8 cellular contexts compared by ENCODE assay signal in genomic region chr5:131337684-131338453, GRCh38.
A peak's percentile ranks its signal among the peaks of the same experiment; 100 is the strongest.
DNase-seq lines count a peak whose midpoint lies in the region; ATAC-seq and TF ChIP-seq lines count a peak whose summit lies in the region.
"Not testable (repeated sequence)": the region's sequence is repeated elsewhere in the genome, so short reads cannot be mapped to it uniquely, and the experiment has no call there.

No MANE protein-coding gene starts in this region.

- not testable (repeated sequence) for H3K9me3 ChIP-seq in CD4-positive, alpha-beta T cell (ENCODE audit: control insufficient read depth, low read length); T-helper 17 cell (ENCODE audit: control insufficient read depth, low read length, poor library complexity, severe bottlenecking)

- H3K27me3 Mint-ChIP-seq in CD4-positive, alpha-beta T cell; T-helper 17 cell; activated CD8-positive, alpha-beta T cell treated with anti-CD3 and anti-CD28 coated beads for 36 hours; activated T-helper 2 cell treated with anti-CD3 and anti-CD28 coated beads, Interferon-gamma antibody, Interleukin-2, Interleukin-4, amounts not matched to agents 10 μg/mL and 5 μg/mL and 100 μg/mL, durations not matched to agents 14 hours and 24 hours and 36 hours (ENCODE audit: low read depth); activated naive CD8-positive, alpha-beta T cell; immature natural killer cell (ENCODE audit: low read depth in 3 of 3); natural killer cell treated with Interleukin-12 subunit alpha and Interleukin-12 subunit beta and Interleukin-15 and Interleukin-18, amount 100 ng/mL, for 72 hours; stimulated activated naive CD8-positive, alpha-beta T cell treated with anti-CD3 and anti-CD28 coated beads, Interleukin-15, Interleukin-2, amounts not matched to agents 100 ng/mL and 50 ng/mL, for 24 hours: not testable (repeated sequence)

- peak overlapping the region; percentile 34 for H3K4me3 Mint-ChIP-seq in CD4-positive, alpha-beta T cell
- H3K4me3 Mint-ChIP-seq in T-helper 17 cell (peak overlapping the region; percentile 77), immature natural killer cell (peak overlapping the region in 4 of 5 donors; percentile 33 to 80 (median 52))
- H3K4me3 Mint-ChIP-seq in activated CD8-positive, alpha-beta T cell treated with anti-CD3 and anti-CD28 coated beads for 36 hours; activated T-helper 2 cell treated with anti-CD3 and anti-CD28 coated beads, Interferon-gamma antibody, Interleukin-2, Interleukin-4, amounts not matched to agents 10 μg/mL and 5 μg/mL and 100 μg/mL, durations not matched to agents 14 hours and 24 hours and 36 hours (ENCODE audit: low read depth): not testable (repeated sequence)
- H3K4me3 Mint-ChIP-seq in activated naive CD8-positive, alpha-beta T cell = peak overlapping the region; percentile 13
- peak overlapping the region; percentile 34 for H3K4me3 Mint-ChIP-seq in natural killer cell treated with Interleukin-12 subunit alpha and Interleukin-12 subunit beta and Interleukin-15 and Interleukin-18, amount 100 ng/mL, for 72 hours
- peak overlapping the region; percentile 23 for H3K4me3 Mint-ChIP-seq in stimulated activated naive CD8-positive, alpha-beta T cell treated with anti-CD3 and anti-CD28 coated beads, Interleukin-15, Interleukin-2, amounts not matched to agents 100 ng/mL and 50 ng/mL, for 24 hours

- H3K9me3 Mint-ChIP-seq in CD4-positive, alpha-beta T cell; activated naive CD8-positive, alpha-beta T cell (ENCODE audit: low read depth); immature natural killer cell; natural killer cell treated with Interleukin-12 subunit alpha and Interleukin-12 subunit beta and Interleukin-15 and Interleukin-18, amount 100 ng/mL, for 72 hours; stimulated activated naive CD8-positive, alpha-beta T cell treated with anti-CD3 and anti-CD28 coated beads, Interleukin-15, Interleukin-2, amounts not matched to agents 100 ng/mL and 50 ng/mL, for 24 hours: not testable (repeated sequence)
- H3K9me3 Mint-ChIP-seq in activated CD8-positive, alpha-beta T cell treated with anti-CD3 and anti-CD28 coated beads for 36 hours = peaks cover 30% of the 10 kb centered on the region
- peaks cover 20% of the 10 kb centered on the region for H3K9me3 Mint-ChIP-seq in activated T-helper 2 cell treated with anti-CD3 and anti-CD28 coated beads, Interferon-gamma antibody, Interleukin-2, Interleukin-4, amounts not matched to agents 10 μg/mL and 5 μg/mL and 100 μg/mL, durations not matched to agents 14 hours and 24 hours and 36 hours

- CTCF ChIA-PET in CD4-positive, alpha-beta T cell (lab: Charles Lee) = interaction anchor here (1.6 to 2.7 kb wide), 2 partner anchors 44 to 74 kb away, joined by 6 to 12 read pairs; partner anchors contain the start of gene CDC42SE2
- CTCF ChIA-PET in activated CD8-positive, alpha-beta T cell treated with anti-CD3 and anti-CD28 coated beads for 36 hours (lab: Charles Lee) = interaction anchor here (1.3 kb wide), 1 partner anchor 9 kb away, joined by 3 read pairs; no protein-coding TSS in a partner anchor

- intact Hi-C loops in CD4-positive, alpha-beta T cell (cut with DNase I, micrococcal nuclease); activated CD8-positive, alpha-beta T cell treated with anti-CD3 and anti-CD28 coated beads for 36 hours (cut with micrococcal nuclease); activated T-helper 2 cell treated with anti-CD3 and anti-CD28 coated beads, Interferon-gamma antibody, Interleukin-2, Interleukin-4, amounts not matched to agents 10 μg/mL and 5 μg/mL and 100 μg/mL, durations not matched to agents 14 hours and 24 hours and 36 hours (cut with micrococcal nuclease): not testable (repeated sequence)

- POLR2A ChIA-PET in CD4-positive, alpha-beta T cell (lab: Charles Lee) = interaction anchor here (0.7 to 2.3 kb wide), 7 partner anchors 14 to 72 kb away, joined by 3 to 14 read pairs (median 3); no protein-coding TSS in a partner anchor
- POLR2A ChIA-PET in activated CD8-positive, alpha-beta T cell treated with anti-CD3 and anti-CD28 coated beads for 36 hours (lab: Charles Lee) = interaction anchor here (1.2 kb wide), 1 partner anchor 17 kb away, joined by 3 read pairs; no protein-coding TSS in a partner anchor

- peak in 1 of 10 experiments; percentile 39 for DNase-seq in CD4-positive, alpha-beta T cell
- not testable (repeated sequence) for DNase-seq in T-helper 17 cell; activated CD8-positive, alpha-beta T cell treated with anti-CD3 and anti-CD28 coated beads for 36 hours; activated T-helper 2 cell treated with anti-CD3 and anti-CD28 coated beads, Interferon-gamma antibody, Interleukin-2, Interleukin-4, amounts not matched to agents 10 μg/mL and 5 μg/mL and 100 μg/mL, durations not matched to agents 14 hours and 24 hours and 36 hours (ENCODE audit: low spot score); immature natural killer cell; natural killer cell treated with Interleukin-12 subunit alpha and Interleukin-12 subunit beta and Interleukin-15 and Interleukin-18, amount 100 ng/mL, for 72 hours (ENCODE audit: low spot score)

- H3K4me1 Mint-ChIP-seq in CD4-positive, alpha-beta T cell (ENCODE audit: low read depth) = peaks cover 83% of the 10 kb centered on the region
- H3K4me1 Mint-ChIP-seq in T-helper 17 cell (peaks cover 50% of the 10 kb centered on the region), immature natural killer cell (peaks cover 89 to 92% of the 10 kb centered on the region in 2 donors)
- peaks cover 80% of the 10 kb centered on the region for H3K4me1 Mint-ChIP-seq in activated CD8-positive, alpha-beta T cell treated with anti-CD3 and anti-CD28 coated beads for 36 hours (ENCODE audit: low read depth)
- peaks cover 46% of the 10 kb centered on the region for H3K4me1 Mint-ChIP-seq in activated T-helper 2 cell treated with anti-CD3 and anti-CD28 coated beads, Interferon-gamma antibody, Interleukin-2, Interleukin-4, amounts not matched to agents 10 μg/mL and 5 μg/mL and 100 μg/mL, durations not matched to agents 14 hours and 24 hours and 36 hours (ENCODE audit: low read depth)
- peaks cover 84% of the 10 kb centered on the region for H3K4me1 Mint-ChIP-seq in activated naive CD8-positive, alpha-beta T cell (ENCODE audit: low read depth)
- H3K4me1 Mint-ChIP-seq in natural killer cell treated with Interleukin-12 subunit alpha and Interleukin-12 subunit beta and Interleukin-15 and Interleukin-18, amount 100 ng/mL, for 72 hours (ENCODE audit: low read depth in 2 of 2) = peaks cover 74 to 76% of the 10 kb centered on the region in 2 donors
- H3K4me1 Mint-ChIP-seq in stimulated activated naive CD8-positive, alpha-beta T cell treated with anti-CD3 and anti-CD28 coated beads, Interleukin-15, Interleukin-2, amounts not matched to agents 100 ng/mL and 50 ng/mL, for 24 hours (ENCODE audit: low read depth) = peaks cover 85% of the 10 kb centered on the region

- H3K36me3 Mint-ChIP-seq in CD4-positive, alpha-beta T cell (ENCODE audit: low read depth) = peaks cover 95% of the 10 kb centered on the region
- H3K36me3 Mint-ChIP-seq in T-helper 17 cell (ENCODE audit: low read depth) = not testable (repeated sequence)
- peaks cover 91% of the 10 kb centered on the region for H3K36me3 Mint-ChIP-seq in activated CD8-positive, alpha-beta T cell treated with anti-CD3 and anti-CD28 coated beads for 36 hours (ENCODE audit: low read depth)
- H3K36me3 Mint-ChIP-seq in activated T-helper 2 cell treated with anti-CD3 and anti-CD28 coated beads, Interferon-gamma antibody, Interleukin-2, Interleukin-4, amounts not matched to agents 10 μg/mL and 5 μg/mL and 100 μg/mL, durations not matched to agents 14 hours and 24 hours and 36 hours (ENCODE audit: low read depth) = peaks cover 88% of the 10 kb centered on the region
- H3K36me3 Mint-ChIP-seq in activated naive CD8-positive, alpha-beta T cell = peaks cover 36% of the 10 kb centered on the region
- peaks cover under 1 to 13% (median 9%) of the 10 kb centered on the region in 3 donors for H3K36me3 Mint-ChIP-seq in immature natural killer cell
- H3K36me3 Mint-ChIP-seq in natural killer cell treated with Interleukin-12 subunit alpha and Interleukin-12 subunit beta and Interleukin-15 and Interleukin-18, amount 100 ng/mL, for 72 hours = peaks cover 30% of the 10 kb centered on the region
- peaks cover 71% of the 10 kb centered on the region for H3K36me3 Mint-ChIP-seq in stimulated activated naive CD8-positive, alpha-beta T cell treated with anti-CD3 and anti-CD28 coated beads, Interleukin-15, Interleukin-2, amounts not matched to agents 100 ng/mL and 50 ng/mL, for 24 hours (ENCODE audit: low read depth)

- H3K27me3 ChIP-seq in CD4-positive, alpha-beta T cell (ENCODE audit: control insufficient read depth, insufficient read depth, low read length) = not testable (repeated sequence)

- not testable (repeated sequence) for TF ChIP-seq CTCF in CD4-positive, alpha-beta T cell (IDR thresholded peaks at IDR 0.05); activated CD8-positive, alpha-beta T cell treated with anti-CD3 and anti-CD28 coated beads for 36 hours (IDR thresholded peaks at IDR 0.05)

- H3K27ac Mint-ChIP-seq in CD4-positive, alpha-beta T cell = peak overlapping the region; percentile 77
- H3K27ac Mint-ChIP-seq in T-helper 17 cell (peak overlapping the region; percentile 78), immature natural killer cell (peak overlapping the region; percentile 62 to 85 (median 79))
- peak overlapping the region; percentile 76 for H3K27ac Mint-ChIP-seq in activated CD8-positive, alpha-beta T cell treated with anti-CD3 and anti-CD28 coated beads for 36 hours
- peak overlapping the region; percentile 46 for H3K27ac Mint-ChIP-seq in activated T-helper 2 cell treated with anti-CD3 and anti-CD28 coated beads, Interferon-gamma antibody, Interleukin-2, Interleukin-4, amounts not matched to agents 10 μg/mL and 5 μg/mL and 100 μg/mL, durations not matched to agents 14 hours and 24 hours and 36 hours
- H3K27ac Mint-ChIP-seq in activated naive CD8-positive, alpha-beta T cell = peak overlapping the region; percentile 76
- H3K27ac Mint-ChIP-seq in natural killer cell treated with Interleukin-12 subunit alpha and Interleukin-12 subunit beta and Interleukin-15 and Interleukin-18, amount 100 ng/mL, for 72 hours = peak overlapping the region; percentile 67 to 85
- peak overlapping the region; percentile 49 for H3K27ac Mint-ChIP-seq in stimulated activated naive CD8-positive, alpha-beta T cell treated with anti-CD3 and anti-CD28 coated beads, Interleukin-15, Interleukin-2, amounts not matched to agents 100 ng/mL and 50 ng/mL, for 24 hours

- H3K27ac ChIP-seq in CD4-positive, alpha-beta T cell (ENCODE audit: low read depth, low read length) = not testable (repeated sequence)

- ATAC-seq in CD4-positive, alpha-beta T cell (ENCODE audit: poor library complexity); activated CD8-positive, alpha-beta T cell treated with anti-CD3 and anti-CD28 coated beads for 36 hours: not testable (repeated sequence)
- peak; percentile 35 for ATAC-seq in T-helper 17 cell
- ATAC-seq in natural killer cell treated with Interleukin-12 subunit alpha and Interleukin-12 subunit beta and Interleukin-15 and Interleukin-18, amount 100 ng/mL, for 72 hours = peak in 1 of 2 donors; percentile 46
